ENCODE assay signal across 32 cellular contexts in the genomic region with DNA sequence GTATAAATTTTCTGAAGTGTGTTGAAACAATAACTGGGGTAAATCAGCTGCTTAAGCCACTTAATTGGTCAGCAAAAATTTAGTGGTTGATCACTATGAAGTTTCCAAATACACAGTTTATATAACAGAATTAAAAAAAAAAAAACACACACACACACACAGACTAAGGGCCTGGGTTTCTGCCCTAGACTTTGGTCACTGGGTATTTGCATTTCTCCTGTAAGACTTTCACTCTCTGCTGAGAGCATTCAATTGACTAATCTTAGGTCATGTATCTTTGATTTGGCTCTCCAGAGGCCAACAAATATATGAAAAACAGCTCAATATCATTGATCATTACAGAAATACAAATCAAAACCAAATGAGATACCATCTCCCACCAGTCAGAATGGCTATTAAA.
"Had no signal": no experiment of that assay in that cellular context is flagged by ENCODE, and none has a peak within 500 bp of the region (broad histone marks: within the 10 kb centered on the region; RNA-seq: fewer than 3 reads in every experiment).

No MANE protein-coding gene starts in this region.

- H3K4me1 ChIP-seq: body of pancreas, breast epithelium had no signal

- H3K4me3 ChIP-seq: adrenal gland, body of pancreas, breast epithelium had no signal

- H3K27me3 ChIP-seq: adrenal gland, body of pancreas, brain microvascular endothelial cell, breast epithelium had no signal

- ATAC-seq: activated CD8-positive, alpha-beta T cell treated with anti-CD3 and anti-CD28 coated beads for 36 hours; activated naive CD4-positive, alpha-beta T cell treated with anti-CD3 and anti-CD28 coated beads, Interleukin-2, amount 50 U/mL, for 72 hours; activated T-cell treated with anti-CD3 and anti-CD28 coated beads, Interleukin-2, amount 50 U/mL, for 4 hours; activated T-cell treated with anti-CD3 and anti-CD28 coated beads, Interleukin-2, amount 50 U/mL, for 72 hours; activated T-helper 17 cell treated with anti-CD3 and anti-CD28 coated beads, Interleukin-2, amount 50 U/mL, for 72 hours; body of pancreas had no signal

- DNase-seq: activated B cell treated with CpG ODN at 0.5 μM for 24 hours; activated CD4-positive, alpha-beta memory T cell treated with anti-CD3 and anti-CD28 coated beads for 36 hours; activated CD4-positive, alpha-beta T cell treated with anti-CD3 and anti-CD28 coated beads for 4 hours; activated CD4-positive, alpha-beta T cell treated with anti-CD3 and anti-CD28 coated beads, Interleukin-2, amount 10 ng/mL, durations not matched to agents 24 days and 14 days; activated CD4-positive, alpha-beta T cell treated with anti-CD3 and anti-CD28 coated beads, Interleukin-2, amount 50 U/mL, for 1 hour; activated CD4-positive, alpha-beta T cell treated with anti-CD3 and anti-CD28 coated beads, Interleukin-2, amount 50 U/mL, for 4 hours; activated CD4-positive, CD25-positive, alpha-beta regulatory T cell treated with anti-CD3 and anti-CD28 coated beads, Interleukin-2, amount 50 U/mL, for 72 hours; activated CD8-positive, alpha-beta memory T cell treated with anti-CD3 and anti-CD28 coated beads, Interleukin-2, amount 50 U/mL, for 4 hours; activated CD8-positive, alpha-beta T cell treated with anti-CD3 and anti-CD28 coated beads for 36 hours; activated effector memory CD4-positive, alpha-beta T cell treated with anti-CD3 and anti-CD28 coated beads, Interleukin-2, amount 50 U/mL, for 16 hours; activated gamma-delta T cell treated with Interleukin-2 at 50 U/mL for 16 hours; activated naive CD4-positive, alpha-beta T cell; activated naive CD4-positive, alpha-beta T cell treated with anti-CD3 and anti-CD28 coated beads for 36 hours; activated naive CD4-positive, alpha-beta T cell treated with anti-CD3 and anti-CD28 coated beads, Interleukin-2, amount 50 U/mL, for 16 hours; activated naive CD8-positive, alpha-beta T cell treated with anti-CD3 and anti-CD28 coated beads for 36 hours; activated T-cell treated with anti-CD3 and anti-CD28 coated beads for 4 hours; activated T-cell treated with anti-CD3 and anti-CD28 coated beads, Interleukin-2, amount 50 U/mL, for 1 hour; activated T-cell treated with anti-CD3 and anti-CD28 coated beads, Interleukin-2, amount 50 U/mL, for 4 hours; activated T-cell treated with anti-CD3 and anti-CD28 coated beads, Interleukin-2, amount 50 U/mL, for 72 hours; adrenal gland; amniotic stem cell; aorta; body of pancreas; brain microvascular endothelial cell; central memory CD4-positive, alpha-beta T cell; T-helper 1 cell; T-helper 2 cell; T-helper 9 cell had no signal

- H3K27ac ChIP-seq: adrenal gland, body of pancreas, brain microvascular endothelial cell, breast epithelium, VCaP had no signal

- H3K36me3 ChIP-seq: adrenal gland, brain microvascular endothelial cell, breast epithelium had no signal

- H3K9me3 ChIP-seq: adrenal gland, body of pancreas, breast epithelium had no signal
